In genomic region chr10:104092749-104093148, GRCh38 we compare ENCODE assay signal across 20 cellular contexts. TPM values are rescaled to one million over a fixed set of nuclear protein-coding genes. Genes with fewer than 3 reads are reported as not detected.
DNase-seq lines count a peak whose midpoint lies in the region; ATAC-seq, FAIRE-seq and TF ChIP-seq lines count a peak whose summit lies in the region.
"Had no signal": no experiment of that assay in that cellular context is flagged by ENCODE, and none has a peak within 500 bp of the region (broad histone marks: within the 10 kb centered on the region; RNA-seq: fewer than 3 reads in every experiment).

No MANE protein-coding gene starts in this region.

- H2BK5ac ChIP-seq in mesendoderm (ENCODE audit: low read length): no peak overlapping the region

- no peak overlapping the region for H3K18ac ChIP-seq in mesendoderm (ENCODE audit: low read length)

- H3K36me3 ChIP-seq in HCT116 (ENCODE audit: control insufficient read depth in 1 of 2, insufficient read depth in 2 of 2, low read length in 2 of 2) (peaks cover 0 to 16% of the 10 kb centered on the region in 2 experiments; a peak in 1 of 4 replicates), bronchial epithelial cell (ENCODE audit: control insufficient read depth, insufficient read depth, low read length) (no peaks in the 10 kb centered on the region), mesendoderm (ENCODE audit: control insufficient read depth, insufficient read depth, low read length) (no peaks in the 10 kb centered on the region), SJCRH30 (no peaks in the 10 kb centered on the region)
- H3K36me3 ChIP-seq: HAP-1 had no signal

- H3K79me2 ChIP-seq in HCT116 (ENCODE audit: insufficient read depth, low read length) (no peaks in the 10 kb centered on the region), mesendoderm (ENCODE audit: control insufficient read depth, insufficient read depth, low read length) (no peaks in the 10 kb centered on the region)

- H3K4me2 ChIP-seq in HCT116 (ENCODE audit: low read length) (peak overlapping the region; percentile 34; the same call in 1 of the 2 replicates), mesendoderm (ENCODE audit: low read length) (no peak overlapping the region)
- H3K4me2 ChIP-seq: A549 had no signal

- no peaks in the 10 kb centered on the region for H3K9me2 ChIP-seq in HCT116 (ENCODE audit: insufficient read depth)

- RAD21 ChIA-PET in HCT116 (lab: Charles Lee; ENCODE audit: low non-redundant PET in 1 of 2, low total read pairs in 2 of 2, uncharacterized antibody in 2 of 2, unreplicated experiment in 2 of 2): no interaction called here

- H3K9ac ChIP-seq in HCT116 (ENCODE audit: low read length) (no peak overlapping the region), mesendoderm (ENCODE audit: low read length) (no peak overlapping the region)

- no peak for DNase-seq in HCT116 (ENCODE audit: low read depth, low spot score)
- peak; percentile 80 for DNase-seq in bronchial epithelial cell (ENCODE audit: low read depth)
- DNase-seq in mesendoderm: no peak
- DNase-seq in HT-29 (ENCODE audit: low spot score): no peak
- no peak for DNase-seq in SJCRH30
- DNase-seq in SHP77 treated with DMSO at 0.1 percent for 48 hours (lab: John Stamatoyannopoulos, UW): no peak
- DNase-seq: 8988T; C1 segment of cervical spinal cord; Calu3; CD4-positive, alpha-beta memory T cell; COR-L47; DMS53; DMS79 treated with DMSO at 0.1 percent for 48 hours; GF-D8; GOT3 had no signal

- H4K8ac ChIP-seq in mesendoderm (ENCODE audit: low read depth, low read length): peak overlapping the region; percentile 56

- H3K9me3 ChIP-seq in HCT116 (ENCODE audit: control insufficient read depth in 1 of 2, insufficient read depth in 1 of 2, low read depth in 1 of 2, low read length in 2 of 2): peaks cover 0 to 24% of the 10 kb centered on the region in 2 experiments; a peak in 1 of 4 replicates
- no peaks in the 10 kb centered on the region; the same call in none of the 2 replicates for H3K9me3 ChIP-seq in SJCRH30 (replicated peaks)

- FAIRE-seq in bronchial epithelial cell (lab: Jason Lieb, UNC): no peak
- FAIRE-seq: GM12891, H54 had no signal

- intact Hi-C loops in HCT116 (cut with micrococcal nuclease): no loop called here

- H2AK5ac ChIP-seq in mesendoderm (ENCODE audit: low read length): no peak overlapping the region

- H3K4ac ChIP-seq in mesendoderm (ENCODE audit: low read depth, low read length): no peak overlapping the region

- BruUV-seq in HCT116 (replicated peaks; lab: Mats Ljungman, UMichigan): no TSS peak

- TF ChIP-seq RAD21 in HCT116 (IDR thresholded peaks at IDR 0.05; ENCODE audit: low read depth): no peak

- H2AFZ ChIP-seq in HCT116 (ENCODE audit: low read depth, low read length, poor library complexity, severe bottlenecking): peak overlapping the region; percentile 37

- H3K4me1 ChIP-seq in HCT116 (ENCODE audit: control insufficient read depth in 1 of 2, insufficient read depth in 2 of 2, low read length in 2 of 2): peaks cover 3 to 27% of the 10 kb centered on the region in 2 experiments; a peak in 3 of 4 replicates
- H3K4me1 ChIP-seq in mesendoderm (ENCODE audit: control insufficient read depth, low read depth, low read length): no peaks in the 10 kb centered on the region
- no peaks in the 10 kb centered on the region for H3K4me1 ChIP-seq in SJCRH30
- H3K4me1 ChIP-seq: A549 had no signal

- H3K27ac ChIP-seq in HCT116 (ENCODE audit: low read depth, low read length): peak overlapping the region; percentile 57; the same call in 1 of the 2 replicates
- H3K27ac ChIP-seq in mesendoderm (ENCODE audit: low read depth, low read length): no peak overlapping the region
- no peak overlapping the region for H3K27ac ChIP-seq in SJCRH30
- H3K27ac ChIP-seq: A549 had no signal

- CTCF ChIA-PET in HCT116 (lab: Charles Lee): interaction anchor here (1.1 kb wide), 1 partner anchor 29 kb away, joined by 3 read pairs; the partner anchor contains the start of gene SFR1

- H3K4me3 ChIP-seq in HCT116 (replicated peaks in 1 of 2; ENCODE audit: low read depth in 1 of 2, low read length in 2 of 2) (peak overlapping the region in 1 of 2 experiments; percentile 3; a peak in 1 of 4 replicates), bronchial epithelial cell (ENCODE audit: low read depth, low read length) (no peak overlapping the region), mesendoderm (ENCODE audit: low read length) (no peak overlapping the region), SJCRH30 (no peak overlapping the region)
- H3K4me3 ChIP-seq: A549, HAP-1 had no signal

- no peak overlapping the region for H3K23ac ChIP-seq in mesendoderm (ENCODE audit: low read length)

- no peaks in the 10 kb centered on the region for H4K20me1 ChIP-seq in HCT116 (ENCODE audit: insufficient read depth)

- no peak overlapping the region for H2BK15ac ChIP-seq in mesendoderm (replicated peaks; ENCODE audit: low read depth)

- TF ChIP-seq POLR2A in HCT116 (IDR thresholded peaks at IDR 0.05; ENCODE audit: borderline replicate concordance, extremely low read depth, insufficient read depth, insufficient read length): no peak

- POLR2A ChIA-PET in HCT116 (lab: Charles Lee): no interaction called here

- no peaks in the 10 kb centered on the region for H3K79me1 ChIP-seq in mesendoderm (ENCODE audit: low read length)

- TF ChIP-seq CTCF in HCT116 (IDR thresholded peaks at IDR 0.05 in 2 of 3, conservative IDR thresholded peaks at IDR 0.05 in 1 of 3; ENCODE audit: borderline replicate concordance in 1 of 3, insufficient read depth in 1 of 3, low read depth in 2 of 3, low read length in 2 of 3) (no peak), bronchial epithelial cell (IDR thresholded peaks at IDR 0.05; ENCODE audit: insufficient read depth, low read length, severe bottlenecking) (no peak)

- no peak for ATAC-seq in HCT116
- ATAC-seq in esophagus mucosa: peak; percentile 85
- ATAC-seq: A549 had no signal

- no peaks in the 10 kb centered on the region for H3K27me3 ChIP-seq in HCT116 (ENCODE audit: insufficient read depth, low read length)
- no peaks in the 10 kb centered on the region for H3K27me3 ChIP-seq in bronchial epithelial cell (ENCODE audit: control insufficient read depth, insufficient read depth, low read length)
- no peaks in the 10 kb centered on the region for H3K27me3 ChIP-seq in mesendoderm (ENCODE audit: insufficient read depth, low read length, poor library complexity)
- H3K27me3 ChIP-seq in SJCRH30: no peaks in the 10 kb centered on the region

- H3K56ac ChIP-seq in mesendoderm (ENCODE audit: low read length): no peak overlapping the region

- no peak overlapping the region for H2BK120ac ChIP-seq in mesendoderm (ENCODE audit: low read depth, low read length)

- H4K5ac ChIP-seq in mesendoderm (ENCODE audit: low read length): no peak overlapping the region

TF ChIP-seq in HCT116, 20 proteins besides CTCF, POLR2A, EP300 and RAD21 (continues in another document):
- no peak; the same call in 1 of the 2 replicates for TF ChIP-seq CBX3 (IDR thresholded peaks at IDR 0.05; ENCODE audit: low read depth)
- no peak for TF ChIP-seq ZFX (IDR thresholded peaks at IDR 0.05)
- no peak for TF ChIP-seq JUND (IDR thresholded peaks at IDR 0.05)
- no peak for TF ChIP-seq TCF7L2 (IDR thresholded peaks at IDR 0.05; ENCODE audit: borderline replicate concordance, extremely low read depth, insufficient read depth, insufficient read length)
- no peak for TF ChIP-seq SP1 (IDR thresholded peaks at IDR 0.05; ENCODE audit: low read depth)
- TF ChIP-seq SRF (IDR thresholded peaks at IDR 0.05; ENCODE audit: low read depth): no peak
- no peak for TF ChIP-seq EGR1 (IDR thresholded peaks at IDR 0.05; ENCODE audit: low read depth)
- no peak for TF ChIP-seq SIN3A (IDR thresholded peaks at IDR 0.05; ENCODE audit: low read depth)
- TF ChIP-seq MAX (IDR thresholded peaks at IDR 0.05): no peak
- TF ChIP-seq ZBTB33 (IDR thresholded peaks at IDR 0.05; ENCODE audit: extremely low read depth, insufficient replicate concordance, low read length): no peak
- no peak for TF ChIP-seq YY1 (IDR thresholded peaks at IDR 0.05; ENCODE audit: extremely low read depth, insufficient replicate concordance, low read depth, low read length)
- TF ChIP-seq FOSL1 (IDR thresholded peaks at IDR 0.05; ENCODE audit: low read depth): no peak
- TF ChIP-seq POLR2AphosphoS5 (IDR thresholded peaks at IDR 0.05; ENCODE audit: low read depth, low read length): no peak
- TF ChIP-seq ELF1 (IDR thresholded peaks at IDR 0.05; ENCODE audit: borderline replicate concordance, low read depth): no peak
- TF ChIP-seq CEBPB (IDR thresholded peaks at IDR 0.05; ENCODE audit: low read depth): no peak
- no peak for TF ChIP-seq EZH2phosphoT487 (IDR thresholded peaks at IDR 0.05; ENCODE audit: borderline replicate concordance)

RNA-seq across cellular contexts. Expression of gene COL17A1, which starts 7.1 kb away (rescaled TPM):
- total RNA-seq in HCT116 (2021; ENCODE audit: unreplicated experiment) (3.5 TPM), bronchial epithelial cell (594 and 626 TPM in 2 replicates), esophagus mucosa (204 TPM)
- polyA plus RNA-seq in HCT116 (2012): 4.1 and 5.1 TPM in 2 replicates
- polyA plus RNA-seq in mesendoderm (2013, experiment 1 of 2): 3.7 TPM
- 3.8 TPM for polyA plus RNA-seq in mesendoderm (2013, experiment 2 of 2)
- total RNA-seq in HT-29 (2014; rRNA removed; shearing (Covaris generic)): 40.0 and 45.0 TPM in 2 replicates
- total RNA-seq in SJCRH30 (2014; rRNA removed; shearing (Covaris generic)): not detected in 2 replicates
- total RNA-seq: CD4-positive, alpha-beta memory T cell had no signal
- polyA plus RNA-seq: CD4-positive, alpha-beta memory T cell had no signal

RNA-seq across cellular contexts. Expression of gene SFR1, which starts 29.2 kb away (rescaled TPM):
- 38.5 TPM for total RNA-seq in HCT116 (2021; ENCODE audit: unreplicated experiment)
- 7.0 and 14.5 TPM in 2 replicates for polyA plus RNA-seq in HCT116 (2012)
- total RNA-seq in bronchial epithelial cell: 3.2 and 4.1 TPM in 2 replicates
- total RNA-seq in esophagus mucosa: 4.8 TPM
- polyA plus RNA-seq in mesendoderm (2013, experiment 1 of 2): 7.7 TPM
- polyA plus RNA-seq in mesendoderm (2013, experiment 2 of 2): 7.5 TPM
- total RNA-seq in HT-29 (2014; rRNA removed; shearing (Covaris generic)): 3.2 and 4.1 TPM in 2 replicates
- 12.6 and 14.2 TPM in 2 replicates for total RNA-seq in SJCRH30 (2014; rRNA removed; shearing (Covaris generic))
